ENCODE assay signal across 8 cellular contexts in genomic region chr7:107580716-107581383, GRCh38. TPM values are rescaled to one million over a fixed set of nuclear protein-coding genes. Genes with fewer than 3 reads are reported as not detected.
DNase-seq lines count a peak whose midpoint lies in the region; ATAC-seq and TF ChIP-seq lines count a peak whose summit lies in the region.

No MANE protein-coding gene starts in this region.

- 45% methylated on average over 10 of the region's 10 CpGs for WGBS in liver
- 36 to 37% methylated on average over 10 of the region's 10 CpGs for WGBS in tibial nerve, 2 donors

- no peaks in the 10 kb centered on the region for H3K9me3 Mint-ChIP-seq in activated T-cell treated with anti-CD3 and anti-CD28 coated beads, Interleukin-2, amount 50 U/mL, for 72 hours

- peaks cover 0 to 11% of the 10 kb centered on the region in 2 donors for H3K4me1 ChIP-seq in ascending aorta
- H3K4me1 ChIP-seq in liver (ENCODE audit: control insufficient read depth in 4 of 4, insufficient read depth in 4 of 4, low read length in 3 of 4), result peaks cover 0 to 21% (median 5%) of the 10 kb centered on the region in 4 donors
- H3K4me1 ChIP-seq in tibial nerve, result peaks cover 0 to 34% (median 12%) of the 10 kb centered on the region in 4 donors

- TF ChIP-seq CTCF in ascending aorta (IDR thresholded peaks at IDR 0.05) (no peak), liver (IDR thresholded peaks at IDR 0.05; ENCODE audit: low read depth, low read length, missing input control) (no peak), tibial nerve (IDR thresholded peaks at IDR 0.05) (no peak)

- H3K36me3 Mint-ChIP-seq in activated T-cell treated with anti-CD3 and anti-CD28 coated beads, Interleukin-2, amount 50 U/mL, for 72 hours (ENCODE audit: insufficient read depth in 2 of 2), result peaks cover 0 to 2% of the 10 kb centered on the region in 2 donors

- peaks cover 28% of the 10 kb centered on the region for H3K4me1 Mint-ChIP-seq in activated T-cell treated with anti-CD3 and anti-CD28 coated beads, Interleukin-2, amount 50 U/mL, for 72 hours (ENCODE audit: low read depth)

- H3K27ac Mint-ChIP-seq in activated T-cell treated with anti-CD3 and anti-CD28 coated beads, Interleukin-2, amount 50 U/mL, for 72 hours, result peak overlapping the region; percentile 86

- TF ChIP-seq POLR2A in tibial nerve (IDR thresholded peaks at IDR 0.05), result no peak

- H3K4me3 Mint-ChIP-seq in activated T-cell treated with anti-CD3 and anti-CD28 coated beads, Interleukin-2, amount 50 U/mL, for 72 hours, result peak overlapping the region; percentile 77 to 89

- H3K9me3 ChIP-seq in ascending aorta, result no peaks in the 10 kb centered on the region
- no peaks in the 10 kb centered on the region for H3K9me3 ChIP-seq in liver (ENCODE audit: control insufficient read depth in 4 of 4, low read length in 3 of 4)
- no peaks in the 10 kb centered on the region for H3K9me3 ChIP-seq in tibial nerve

- intact Hi-C loops in ascending aorta (cut with DNase I), result loop anchor here (1.0 to 10.0 kb wide), 7 partner anchors 14 to 919 kb away; partner anchors contain the start of genes CBLL1, CCDC71L, COG5 and DLD

- no peak for ATAC-seq in activated T-cell treated with anti-CD3 and anti-CD28 coated beads, Interleukin-2, amount 50 U/mL, for 72 hours (replicated peaks in 1 of 2)
- no peak for ATAC-seq in HG03439 (IDR thresholded peaks at IDR 0.05; ENCODE audit: unreplicated experiment)
- no peak for ATAC-seq in GM19455 (IDR thresholded peaks at IDR 0.05; ENCODE audit: unreplicated experiment)

- peak overlapping the region; percentile 93 to 97 for H3K27ac ChIP-seq in ascending aorta
- peak overlapping the region; percentile 83 to 88 for H3K27ac ChIP-seq in liver (ENCODE audit: low read depth in 1 of 2, low read length in 2 of 2)
- peak overlapping the region; percentile 84 to 97 (median 94) for H3K27ac ChIP-seq in tibial nerve

- no peaks in the 10 kb centered on the region for H3K27me3 ChIP-seq in ascending aorta
- no peaks in the 10 kb centered on the region for H3K27me3 ChIP-seq in liver (ENCODE audit: control insufficient read depth in 4 of 4, insufficient read depth in 4 of 4, low read length in 3 of 4)
- no peaks in the 10 kb centered on the region for H3K27me3 ChIP-seq in tibial nerve

- H3K9ac ChIP-seq in liver (ENCODE audit: low read depth in 1 of 2, low read length in 2 of 2), result peak overlapping the region; percentile 57 to 83

- no peak for TF ChIP-seq RAD21 in liver (IDR thresholded peaks at IDR 0.05)

- H3K27me3 Mint-ChIP-seq in activated T-cell treated with anti-CD3 and anti-CD28 coated beads, Interleukin-2, amount 50 U/mL, for 72 hours (ENCODE audit: low read depth), result no peaks in the 10 kb centered on the region

- H3K36me3 ChIP-seq in ascending aorta (peaks cover 7 to 12% of the 10 kb centered on the region in 2 donors), liver (ENCODE audit: control insufficient read depth in 4 of 4, insufficient read depth in 3 of 4, low read depth in 1 of 4, low read length in 3 of 4) (peaks cover 0 to 3% (median 0%) of the 10 kb centered on the region in 4 donors), tibial nerve (peaks cover 0 to 16% (median 0%) of the 10 kb centered on the region in 3 donors)

- H3K4me3 ChIP-seq in ascending aorta (peak overlapping the region; percentile 84 to 91), liver (ENCODE audit: low read depth in 1 of 3, low read length in 3 of 3) (peak overlapping the region; percentile 67 to 85 (median 80)), tibial nerve (peak overlapping the region; percentile 57 to 93 (median 70))

- TF ChIP-seq EP300 in tibial nerve (IDR thresholded peaks at IDR 0.05), result no peak

- DNase-seq in activated T-cell treated with anti-CD3 and anti-CD28 coated beads, Interleukin-2, amount 50 U/mL, for 72 hours, result no peak
- no peak for DNase-seq in activated T-cell treated with anti-CD3 and anti-CD28 coated beads, Interleukin-2, amount 50 U/mL, for 48 hours
- DNase-seq in ascending aorta (ENCODE audit: low spot score in 2 of 2), result no peak
- no peak for DNase-seq in tibial nerve (ENCODE audit: low spot score in 2 of 2)
- DNase-seq in GOT3 (lab: John Stamatoyannopoulos, UW), result no peak

TF ChIP-seq in liver, 16 proteins besides CTCF, POLR2A, EP300 and RAD21:
- TF ChIP-seq YY1 (IDR thresholded peaks at IDR 0.05), result peak; percentile 38
- TF ChIP-seq HNF4A (conservative IDR thresholded peaks at IDR 0.05), result no peak

RNA-seq across cellular contexts. Expression of gene BCAP29, which starts 0.8 kb away (rescaled TPM):
- 10 to 100 TPM; 37.8 to 44.3 TPM for total RNA-seq in activated T-cell treated with anti-CD3 and anti-CD28 coated beads, Interleukin-2, amount 50 U/mL, for 72 hours
- total RNA-seq in ascending aorta (73.2 TPM), liver (10 to 100 TPM; 40.2 to 77.7 TPM), tibial nerve (100 to 1,000 TPM in 3 of 4 donors, 10 to 100 TPM in 1; 48.9 to 235 (median 121) TPM)
- polyA plus RNA-seq in liver, result 10 to 100 TPM; 19.5 to 33.5 TPM

RNA-seq across cellular contexts. Expression of gene DUS4L, which starts 17.1 kb away (rescaled TPM):
- 10 to 100 TPM; 14.9 to 16.3 TPM for total RNA-seq in activated T-cell treated with anti-CD3 and anti-CD28 coated beads, Interleukin-2, amount 50 U/mL, for 72 hours
- total RNA-seq in ascending aorta, result 0.75 TPM
- 1 to 10 TPM; 3.6 to 5.3 TPM for total RNA-seq in liver
- polyA plus RNA-seq in liver, result 1 to 10 TPM; 1.9 to 3.4 TPM
- total RNA-seq in tibial nerve, result 10 to 100 TPM in 1 of 4 donors, 1 to 10 TPM in 3; 5.3 to 10.2 (median 8.5) TPM

RNA-seq across cellular contexts. Expression of gene COG5, which starts 17.1 kb away (rescaled TPM):
- total RNA-seq in activated T-cell treated with anti-CD3 and anti-CD28 coated beads, Interleukin-2, amount 50 U/mL, for 72 hours, result 10 to 100 TPM; 30.4 to 55.5 TPM
- total RNA-seq in ascending aorta (16.8 TPM), liver (10 to 100 TPM; 12.7 to 27.1 TPM), tibial nerve (10 to 100 TPM; 26.7 to 35.7 (median 32.6) TPM)
- 1 to 10 TPM; 4.1 TPM for polyA plus RNA-seq in liver
